In the genomic region with DNA sequence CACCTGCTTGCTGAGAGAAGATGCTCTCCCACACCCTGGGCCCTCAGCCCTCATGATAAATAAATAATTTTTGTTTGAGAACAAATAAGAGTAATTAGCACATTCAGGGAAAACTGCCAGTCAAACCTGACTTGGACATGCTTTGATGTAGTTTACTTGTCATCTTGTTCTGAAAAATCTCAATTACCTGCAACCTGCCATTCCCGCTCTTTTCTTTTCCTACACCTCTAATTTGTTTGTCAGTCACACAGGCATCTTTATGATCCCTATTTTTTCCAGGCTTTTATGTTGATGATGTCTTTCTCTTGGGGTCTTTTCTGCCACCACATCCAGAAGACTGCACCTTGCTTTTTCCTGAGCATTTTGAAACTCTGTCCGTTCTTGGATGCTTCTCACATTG, we compare ENCODE assay signal across 20 cellular contexts. TPM values are rescaled to one million over a fixed set of nuclear protein-coding genes. Genes with fewer than 3 reads are reported as not detected.
DNase-seq lines count a peak whose midpoint lies in the region; ATAC-seq and TF ChIP-seq lines count a peak whose summit lies in the region.
"Had no signal": no experiment of that assay in that cellular context is flagged by ENCODE, and none has a peak within 500 bp of the region (broad histone marks: within the 10 kb centered on the region; RNA-seq: fewer than 3 reads in every experiment).

No MANE protein-coding gene starts in this region.

- H3K36me3 ChIP-seq in ACC112 (ENCODE audit: insufficient read depth, low read length) (no peaks in the 10 kb centered on the region), endodermal cell (ENCODE audit: control insufficient read depth, insufficient read depth, low read length) (no peaks in the 10 kb centered on the region), sigmoid colon (no peaks in the 10 kb centered on the region)

- H3K9me3 ChIP-seq in endodermal cell (ENCODE audit: control insufficient read depth, low read length) (no peaks in the 10 kb centered on the region), sigmoid colon (no peaks in the 10 kb centered on the region)

- H3K27me3 ChIP-seq in ACC112 (ENCODE audit: insufficient read depth, low read length) (no peaks in the 10 kb centered on the region), endodermal cell (ENCODE audit: control insufficient read depth, insufficient read depth, low read length, poor library complexity, severe bottlenecking) (no peaks in the 10 kb centered on the region), sigmoid colon (no peaks in the 10 kb centered on the region)

- H3K27me3 Mint-ChIP-seq in HFFc6 (ENCODE audit: insufficient read depth) = peaks cover 2% of the 10 kb centered on the region; the same call in 1 of the 2 replicates
- H3K27me3 Mint-ChIP-seq in endodermal cell (ENCODE audit: insufficient read depth) = peaks cover 8% of the 10 kb centered on the region
- no peaks in the 10 kb centered on the region for H3K27me3 Mint-ChIP-seq in osteocyte (ENCODE audit: unreplicated experiment)

- no peak for TF ChIP-seq EP300 in sigmoid colon (IDR thresholded peaks at IDR 0.05)

- H3K4me1 ChIP-seq in ACC112 (ENCODE audit: control insufficient read depth, insufficient read depth, low read length, unreplicated experiment) (peaks cover 52% of the 10 kb centered on the region), endodermal cell (ENCODE audit: control insufficient read depth, insufficient read depth, low read length) (no peaks in the 10 kb centered on the region), sigmoid colon (peaks cover 0 to 22% (median 10%) of the 10 kb centered on the region in 4 donors)

- H3K36me3 Mint-ChIP-seq in HFFc6 (ENCODE audit: low read depth) = no peaks in the 10 kb centered on the region
- no peaks in the 10 kb centered on the region for H3K36me3 Mint-ChIP-seq in endodermal cell (ENCODE audit: low read depth)
- no peaks in the 10 kb centered on the region for H3K36me3 Mint-ChIP-seq in osteocyte (ENCODE audit: unreplicated experiment)
- H3K36me3 Mint-ChIP-seq: CD4-positive, CD25-positive, alpha-beta regulatory T cell had no signal

- H3K4me3 Mint-ChIP-seq in HFFc6 (no peak overlapping the region), endodermal cell (no peak overlapping the region), osteocyte (ENCODE audit: unreplicated experiment) (no peak overlapping the region)
- H3K4me3 Mint-ChIP-seq: CD4-positive, CD25-positive, alpha-beta regulatory T cell; GM23338 had no signal

- TF ChIP-seq POLR2A in sigmoid colon (IDR thresholded peaks at IDR 0.05) = no peak

- H3K4me3 ChIP-seq in ACC112 (ENCODE audit: low read depth, low read length) = no peak overlapping the region
- H3K4me3 ChIP-seq in endodermal cell (ENCODE audit: low read length) = no peak overlapping the region
- no peak overlapping the region for H3K4me3 ChIP-seq in sigmoid colon
- H3K4me3 ChIP-seq: GM23338 had no signal

- intact Hi-C loops in sigmoid colon (cut with DNase I) = no loop called here

- H2AFZ ChIP-seq in ACC112 (ENCODE audit: low read length, unreplicated experiment) = no peak overlapping the region
- H2AFZ ChIP-seq: GM23338 had no signal

- H3K27ac ChIP-seq in ACC112 (ENCODE audit: low read depth, low read length) = peak overlapping the region; percentile 70
- no peak overlapping the region for H3K27ac ChIP-seq in endodermal cell (ENCODE audit: low read depth, low read length)
- H3K27ac ChIP-seq in sigmoid colon = no peak overlapping the region

- whole genome bisulfite sequencing in endodermal cell (ENCODE audit: insufficient coverage in 1 of 2, insufficient read length in 1 of 2), 2 experiments = 91 to 100% methylated on average over 2 of the region's 2 CpGs
- WGBS in sigmoid colon, 2 donors = 92 to 95% methylated on average over 2 of the region's 2 CpGs

- H3K9me3 Mint-ChIP-seq in HFFc6 = no peaks in the 10 kb centered on the region
- no peaks in the 10 kb centered on the region for H3K9me3 Mint-ChIP-seq in endodermal cell
- no peaks in the 10 kb centered on the region for H3K9me3 Mint-ChIP-seq in osteocyte (ENCODE audit: unreplicated experiment)
- H3K9me3 Mint-ChIP-seq: GM23338 had no signal

- no peak overlapping the region for H3K9ac ChIP-seq in endodermal cell (ENCODE audit: extremely low read depth, low read length, poor library complexity, severe bottlenecking)

- H3K4me1 Mint-ChIP-seq in HFFc6 (ENCODE audit: low read depth) (peaks cover 85% of the 10 kb centered on the region), endodermal cell (no peaks in the 10 kb centered on the region), osteocyte (ENCODE audit: unreplicated experiment) (peaks cover 63% of the 10 kb centered on the region)
- H3K4me1 Mint-ChIP-seq: CD4-positive, CD25-positive, alpha-beta regulatory T cell; GM23338 had no signal

- ATAC-seq in GM18511 (IDR thresholded peaks at IDR 0.05; ENCODE audit: unreplicated experiment) (no peak), GM21515 (IDR thresholded peaks at IDR 0.05; ENCODE audit: unreplicated experiment) (no peak)
- ATAC-seq: GM23338 had no signal

- DNase-seq in HFFc6 = no peak
- DNase-seq in endodermal cell = peak; percentile 9
- no peak for DNase-seq in osteocyte (ENCODE audit: extremely low spot score, unreplicated experiment)
- DNase-seq in sigmoid colon = no peak
- DNase-seq: CD4-positive, CD25-positive, alpha-beta regulatory T cell; COR-L47; DMS 273 treated with DMSO at 0.1 percent for 48 hours; DND-41; NCI-H1105; NCI-H1694; NCI-H2081 treated with DMSO at 0.1 percent for 48 hours; NCI-H446 treated with DMSO at 0.1 percent for 48 hours; NCI-H69; NK-92 treated with Interleukin-12 subunit alpha and Interleukin-12 subunit beta, amount 100 ng/mL, for 24 hours; SHP77 had no signal

- TF ChIP-seq CTCF in HFFc6 (IDR thresholded peaks at IDR 0.05) (no peak), endodermal cell (conservative IDR thresholded peaks at IDR 0.05) (no peak), osteocyte (IDR thresholded peaks at IDR 0.05) (no peak), sigmoid colon (IDR thresholded peaks at IDR 0.05) (no peak)

- H3K27ac Mint-ChIP-seq in HFFc6 (peak overlapping the region; percentile 86), endodermal cell (no peak overlapping the region), osteocyte (ENCODE audit: unreplicated experiment) (peak overlapping the region; percentile 84)
- H3K27ac Mint-ChIP-seq: CD4-positive, CD25-positive, alpha-beta regulatory T cell; GM23338 had no signal

- H3K79me2 ChIP-seq in ACC112 (ENCODE audit: control insufficient read depth, insufficient read depth, low read length, unreplicated experiment) = no peaks in the 10 kb centered on the region

RNA-seq across cellular contexts. Expression of a gene that starts 28.6 kb away (rescaled TPM):
- 100 to 1,000 TPM; 529 to 911 (median 784) TPM for total RNA-seq in HFFc6 (2021; fragmentation: NEBNext Ultra II Directional; extraction: Animal tissue kit (Norgen Biotek cat#: 25700))
- total RNA-seq in endodermal cell (1 to 10 TPM; 2.8 to 4.9 TPM), osteocyte (267 and 343 TPM in 2 replicates), sigmoid colon (100 to 1,000 TPM in 2 of 4 donors, 10 to 100 TPM in 2; 49.2 to 178 (median 91.6) TPM)
- polyA plus RNA-seq in endodermal cell (2013, experiment 1 of 2) = 40.8 TPM
- 59.6 TPM for polyA plus RNA-seq in endodermal cell (2013, experiment 2 of 2)
- polyA plus RNA-seq in sigmoid colon = 100 to 1,000 TPM in 1 of 3 donors, 10 to 100 TPM in 2; 48.6 to 106 (median 65.3) TPM

RNA-seq across cellular contexts. Expression of a gene that starts 45.4 kb away (rescaled TPM):
- not detected for total RNA-seq in HFFc6 (2021; fragmentation: NEBNext Ultra II Directional; extraction: Animal tissue kit (Norgen Biotek cat#: 25700))
- not detected for total RNA-seq in endodermal cell
- polyA plus RNA-seq in endodermal cell (2013, experiment 1 of 2) = not detected
- not detected for polyA plus RNA-seq in endodermal cell (2013, experiment 2 of 2)
- total RNA-seq in osteocyte = not detected in 2 replicates
- total RNA-seq in sigmoid colon = not detected
- not detected for polyA plus RNA-seq in sigmoid colon
- total RNA-seq: CD4-positive, CD25-positive, alpha-beta regulatory T cell; GM23338; LHCN-M2 had no signal
- polyA plus RNA-seq: CD4-positive, CD25-positive, alpha-beta regulatory T cell had no signal

Comparison
In these comparisons a context has a peak if more than half of its experiments do, and no peak if none do; other contexts are left out.
1. RNA of a gene that starts 28.6 kb away (total RNA-seq): 529 to 911 TPM in HFFc6, 267 to 343 TPM in osteocyte and 49.2 to 178 TPM in sigmoid colon; 2.8 to 4.9 TPM in endodermal cell; every median in the first group is over 4 times any median in the second.